10 cellular contexts compared by ENCODE assay signal in genomic region chr19:53978975-53979801, GRCh38. TPM values are rescaled to one million over a fixed set of nuclear protein-coding genes. Genes with fewer than 3 reads are reported as not detected.
A peak's percentile ranks its signal among the peaks of the same experiment; 100 is the strongest.
DNase-seq lines count a peak whose midpoint lies in the region; FAIRE-seq and TF ChIP-seq lines count a peak whose summit lies in the region.
"Had no signal": no experiment of that assay in that cellular context is flagged by ENCODE, and none has a peak within 500 bp of the region (broad histone marks: within the 10 kb centered on the region; RNA-seq: fewer than 3 reads in every experiment).

No MANE protein-coding gene starts in this region.

- no peaks in the 10 kb centered on the region for H3K36me3 ChIP-seq in Karpas-422 (ENCODE audit: insufficient read depth, low read length)

- DNase-seq in AG09309 (ENCODE audit: low read depth) (no peak), M059J (ENCODE audit: low read depth) (peak; percentile 43), cardiac fibroblast (ENCODE audit: low read depth in 2 of 2) (no peak), mesothelial cell of epicardium (ENCODE audit: low spot score in 2 of 2, unreplicated experiment in 2 of 2) (no peak), Karpas-422 (no peak), urothelium cell line (ENCODE audit: low spot score) (no peak), T-helper 9 cell (no peak)
- no peak for DNase-seq in stimulated activated naive CD4-positive, alpha-beta T cell (lab: John Stamatoyannopoulos, UW)
- DNase-seq: DND-41, NCI-H1092 treated with DMSO at 0.1 percent for 48 hours had no signal

- TF ChIP-seq CTCF in AG09309 (IDR thresholded peaks at IDR 0.05; ENCODE audit: control insufficient read depth, insufficient read depth, low read depth, low read length, missing control alignments) (no peak), cardiac fibroblast (IDR thresholded peaks at IDR 0.05; ENCODE audit: low read depth, low read length) (no peak), mesothelial cell of epicardium (IDR thresholded peaks at IDR 0.05; ENCODE audit: unreplicated experiment) (no peak)

- no peaks in the 10 kb centered on the region for H3K9me2 ChIP-seq in Karpas-422 (replicated peaks; ENCODE audit: insufficient read depth, low read length)

- H3K4me3 ChIP-seq in AG09309 (ENCODE audit: control insufficient read depth, low read depth, low read length) (peak overlapping the region; percentile 35), cardiac fibroblast (replicated peaks in 1 of 2; ENCODE audit: low read depth in 2 of 2, low read length in 2 of 2) (peak overlapping the region; percentile 59 to 64), Karpas-422 (ENCODE audit: low read length) (no peak overlapping the region)

- H3K4me1 ChIP-seq in Karpas-422 (ENCODE audit: low read length), result no peaks in the 10 kb centered on the region

- H3K4me2 ChIP-seq in Karpas-422 (ENCODE audit: low read depth, low read length, poor library complexity, severe bottlenecking), result no peak overlapping the region

- peaks cover 38% of the 10 kb centered on the region for H3K27me3 Mint-ChIP-seq in mesothelial cell of epicardium (ENCODE audit: low read depth)

- H3K79me2 ChIP-seq in Karpas-422 (ENCODE audit: low read length), result no peaks in the 10 kb centered on the region

- H3K4me3 Mint-ChIP-seq in mesothelial cell of epicardium, result peak overlapping the region; percentile 78

- H3K4me1 Mint-ChIP-seq in mesothelial cell of epicardium, result peaks cover 29% of the 10 kb centered on the region

- H3K27ac Mint-ChIP-seq in mesothelial cell of epicardium, result peak overlapping the region; percentile 92

- no peaks in the 10 kb centered on the region for H3K36me3 Mint-ChIP-seq in mesothelial cell of epicardium

- H2AFZ ChIP-seq in Karpas-422 (ENCODE audit: low read length), result no peak overlapping the region

- peaks cover 12% of the 10 kb centered on the region for H3K9me3 ChIP-seq in Karpas-422 (ENCODE audit: low read length)

- no peak for FAIRE-seq in urothelium cell line (lab: Jason Lieb, UNC)

- H3K9ac ChIP-seq in Karpas-422 (ENCODE audit: low read length), result no peak overlapping the region

- H3K9me3 Mint-ChIP-seq in mesothelial cell of epicardium, result no peaks in the 10 kb centered on the region

- H3K27me3 ChIP-seq in Karpas-422 (ENCODE audit: low read length), result peaks cover 2% of the 10 kb centered on the region; the same call in 1 of the 2 replicates

- no peaks in the 10 kb centered on the region for H4K20me1 ChIP-seq in Karpas-422 (ENCODE audit: insufficient read depth, low read depth, low read length)

- H3K27ac ChIP-seq in Karpas-422 (ENCODE audit: low read length), result no peak overlapping the region

RNA-seq across cellular contexts. Expression of gene CACNG6, which starts 12.2 kb away (rescaled TPM):
- 0.07 and 0.12 TPM in 2 replicates for total RNA-seq in M059J (2014; rRNA removed; shearing (Covaris generic))
- total RNA-seq in mesothelial cell of epicardium, result 4.3 to 5.7 TPM (median 5.3 TPM) in 3 replicates
- not detected in 2 replicates for total RNA-seq in Karpas-422 (2014; rRNA removed; shearing (Covaris generic); ENCODE audit: low replicate concordance)

RNA-seq across cellular contexts. Expression of gene CACNG8, which starts 16.5 kb away (rescaled TPM):
- total RNA-seq in M059J (2014; rRNA removed; shearing (Covaris generic)), result 0.15 TPM in 1 of 2 replicates, not detected in the other
- 2.1 to 2.6 TPM (median 2.1 TPM) in 3 replicates for total RNA-seq in mesothelial cell of epicardium
- total RNA-seq in Karpas-422 (2014; rRNA removed; shearing (Covaris generic); ENCODE audit: low replicate concordance), result not detected in 2 replicates
